ENCODE assay signal across 40 cellular contexts in genomic region chr15:75799190-75799589, GRCh38.
"Had no signal": no experiment of that assay in that cellular context is flagged by ENCODE, and none has a peak within 500 bp of the region (broad histone marks: within the 10 kb centered on the region; RNA-seq: fewer than 3 reads in every experiment).

No MANE protein-coding gene starts in this region.

- H3K27ac Mint-ChIP-seq: activated naive CD4-positive, alpha-beta T cell treated with anti-CD3 and anti-CD28 coated beads for 36 hours; activated naive CD4-positive, alpha-beta T cell treated with anti-CD3 and anti-CD28 coated beads, Interleukin-2, amount 10 ng/mL, durations not matched to agents 7 days and 5 days; activated naive CD4-positive, alpha-beta T cell treated with anti-CD3 and anti-CD28 coated beads, Interleukin-2, amount 50 U/mL, for 24 hours; activated naive CD4-positive, alpha-beta T cell treated with anti-CD3 and anti-CD28 coated beads, Interleukin-2, amount 50 U/mL, for 72 hours; activated naive CD8-positive, alpha-beta T cell; activated naive CD8-positive, alpha-beta T cell treated with anti-CD3 and anti-CD28 coated beads for 36 hours; activated naive CD8-positive, alpha-beta T cell treated with anti-CD3 and anti-CD28 coated beads, Interleukin-2, amount 10 ng/mL, durations not matched to agents 7 days and 5 days; activated naive CD8-positive, alpha-beta T cell treated with anti-CD3 and anti-CD28 coated beads, Interleukin-2, amount 50 U/mL, for 24 hours; activated T-cell treated with anti-CD3 and anti-CD28 coated beads, Interleukin-2, amount 50 U/mL, for 24 hours; activated T-cell treated with anti-CD3 and anti-CD28 coated beads, Interleukin-2, amount 50 U/mL, for 72 hours; activated T-helper 1 cell treated with anti-CD3 and anti-CD28 coated beads, Interleukin-12 subunit alpha, Interleukin-12 subunit beta, Interleukin-2, Interleukin-4 antibody, amounts not matched to agents 30 ng/mL and 10 ng/mL and 1 ng/mL, durations not matched to agents 14 hours and 24 hours and 36 hours; activated T-helper 17 cell treated with anti-CD3 and anti-CD28 coated beads, Interleukin-2, amount 50 U/mL, for 72 hours; activated T-helper 2 cell treated with anti-CD3 and anti-CD28 coated beads, Interferon-gamma antibody, Interleukin-2, Interleukin-4, amounts not matched to agents 10 μg/mL and 5 μg/mL and 100 μg/mL, durations not matched to agents 14 hours and 24 hours and 36 hours; brain had no signal

- ATAC-seq: activated naive CD4-positive, alpha-beta T cell treated with anti-CD3 and anti-CD28 coated beads, Interleukin-2, amount 50 U/mL, for 72 hours; activated naive CD8-positive, alpha-beta T cell treated with anti-CD3 and anti-CD28 coated beads, Interleukin-2, amount 50 U/mL, for 24 hours; activated T-cell treated with anti-CD3 and anti-CD28 coated beads, Interleukin-2, amount 50 U/mL, for 4 hours; activated T-cell treated with anti-CD3 and anti-CD28 coated beads, Interleukin-2, amount 50 U/mL, for 72 hours; activated T-helper 17 cell treated with anti-CD3 and anti-CD28 coated beads, Interleukin-2, amount 50 U/mL, for 72 hours; body of pancreas had no signal

- H3K4me1 ChIP-seq: breast epithelium had no signal

- H3K36me3 Mint-ChIP-seq: activated naive CD4-positive, alpha-beta T cell treated with anti-CD3 and anti-CD28 coated beads, Interleukin-2, amount 10 ng/mL, durations not matched to agents 7 days and 5 days; activated naive CD4-positive, alpha-beta T cell treated with anti-CD3 and anti-CD28 coated beads, Interleukin-2, amount 50 U/mL, for 24 hours; activated naive CD4-positive, alpha-beta T cell treated with anti-CD3 and anti-CD28 coated beads, Interleukin-2, amount 50 U/mL, for 72 hours; activated naive CD8-positive, alpha-beta T cell; activated naive CD8-positive, alpha-beta T cell treated with anti-CD3 and anti-CD28 coated beads for 36 hours; activated naive CD8-positive, alpha-beta T cell treated with anti-CD3 and anti-CD28 coated beads, Interleukin-2, amount 10 ng/mL, durations not matched to agents 7 days and 5 days; brain had no signal

- H3K36me3 ChIP-seq: adrenal gland, ascending aorta, brain microvascular endothelial cell, breast epithelium, cardiac muscle cell had no signal

- H3K9me3 Mint-ChIP-seq: activated naive CD4-positive, alpha-beta T cell treated with anti-CD3 and anti-CD28 coated beads for 36 hours; activated naive CD4-positive, alpha-beta T cell treated with anti-CD3 and anti-CD28 coated beads, Interleukin-2, amount 10 ng/mL, durations not matched to agents 7 days and 5 days; activated naive CD4-positive, alpha-beta T cell treated with anti-CD3 and anti-CD28 coated beads, Interleukin-2, amount 50 U/mL, for 24 hours; activated naive CD4-positive, alpha-beta T cell treated with anti-CD3 and anti-CD28 coated beads, Interleukin-2, amount 50 U/mL, for 72 hours; activated naive CD8-positive, alpha-beta T cell treated with anti-CD3 and anti-CD28 coated beads for 36 hours; activated naive CD8-positive, alpha-beta T cell treated with anti-CD3 and anti-CD28 coated beads, Interleukin-2, amount 10 ng/mL, durations not matched to agents 7 days and 5 days; activated naive CD8-positive, alpha-beta T cell treated with anti-CD3 and anti-CD28 coated beads, Interleukin-2, amount 50 U/mL, for 24 hours; activated T-cell treated with anti-CD3 and anti-CD28 coated beads, Interleukin-2, amount 50 U/mL, for 24 hours; activated T-cell treated with anti-CD3 and anti-CD28 coated beads, Interleukin-2, amount 50 U/mL, for 4 hours; activated T-cell treated with anti-CD3 and anti-CD28 coated beads, Interleukin-2, amount 50 U/mL, for 72 hours; activated T-helper 1 cell treated with anti-CD3 and anti-CD28 coated beads, Interleukin-12 subunit alpha, Interleukin-12 subunit beta, Interleukin-2, Interleukin-4 antibody, amounts not matched to agents 30 ng/mL and 10 ng/mL and 1 ng/mL, durations not matched to agents 14 hours and 24 hours and 36 hours; activated T-helper 17 cell treated with anti-CD3 and anti-CD28 coated beads, Interleukin-2, amount 50 U/mL, for 72 hours; activated T-helper 2 cell treated with anti-CD3 and anti-CD28 coated beads, Interferon-gamma antibody, Interleukin-2, Interleukin-4, amounts not matched to agents 10 μg/mL and 5 μg/mL and 100 μg/mL, durations not matched to agents 14 hours and 24 hours and 36 hours; brain; central memory CD8-positive, alpha-beta T cell had no signal

- H3K4me3 ChIP-seq: adrenal gland, ascending aorta, body of pancreas, breast epithelium, cardiac muscle cell had no signal

- H3K27me3 ChIP-seq: ascending aorta, body of pancreas, brain microvascular endothelial cell had no signal

- H3K27ac ChIP-seq: adrenal gland, ascending aorta, body of pancreas, brain microvascular endothelial cell, breast epithelium, cardiac muscle cell had no signal

- FAIRE-seq: astrocyte, bronchial epithelial cell had no signal

- DNase-seq: activated effector memory CD4-positive, alpha-beta T cell treated with anti-CD3 and anti-CD28 coated beads, Interleukin-2, amount 50 U/mL, for 16 hours; activated effector memory CD4-positive, alpha-beta T cell treated with Interleukin-2 at 50 U/mL for 16 hours; activated gamma-delta T cell; activated gamma-delta T cell treated with Interleukin-2 at 50 U/mL for 16 hours; activated naive CD4-positive, alpha-beta T cell; activated naive CD4-positive, alpha-beta T cell treated with anti-CD3 and anti-CD28 coated beads for 36 hours; activated naive CD4-positive, alpha-beta T cell treated with anti-CD3 and anti-CD28 coated beads, Interleukin-2, amount 10 ng/mL, durations not matched to agents 7 days and 5 days; activated naive CD4-positive, alpha-beta T cell treated with anti-CD3 and anti-CD28 coated beads, Interleukin-2, amount 50 U/mL, for 16 hours; activated naive CD4-positive, alpha-beta T cell treated with Interleukin-2 at 50 U/mL for 16 hours; activated naive CD8-positive, alpha-beta T cell treated with anti-CD3 and anti-CD28 coated beads for 36 hours; activated naive CD8-positive, alpha-beta T cell treated with anti-CD3 and anti-CD28 coated beads, Interleukin-2, amount 10 ng/mL, durations not matched to agents 7 days and 5 days; activated naive CD8-positive, alpha-beta T cell treated with anti-CD3 and anti-CD28 coated beads, Interleukin-2, amount 50 U/mL, for 24 hours; activated T-cell treated with anti-CD3 and anti-CD28 coated beads, Interleukin-2, amount 50 U/mL, for 1 hour; activated T-cell treated with anti-CD3 and anti-CD28 coated beads, Interleukin-2, amount 50 U/mL, for 24 hours; activated T-cell treated with anti-CD3 and anti-CD28 coated beads, Interleukin-2, amount 50 U/mL, for 4 hours; activated T-cell treated with anti-CD3 and anti-CD28 coated beads, Interleukin-2, amount 50 U/mL, for 48 hours; activated T-cell treated with anti-CD3 and anti-CD28 coated beads, Interleukin-2, amount 50 U/mL, for 72 hours; adrenal gland; amniotic stem cell; amygdala; anterior cingulate cortex; aorta; body of pancreas; brain microvascular endothelial cell; caudate nucleus; central memory CD4-positive, alpha-beta T cell; cerebellar nuclear complex had no signal

- H3K4me3 Mint-ChIP-seq: activated naive CD4-positive, alpha-beta T cell treated with anti-CD3 and anti-CD28 coated beads for 36 hours; activated naive CD4-positive, alpha-beta T cell treated with anti-CD3 and anti-CD28 coated beads, Interleukin-2, amount 10 ng/mL, durations not matched to agents 7 days and 5 days; activated naive CD4-positive, alpha-beta T cell treated with anti-CD3 and anti-CD28 coated beads, Interleukin-2, amount 50 U/mL, for 24 hours; activated naive CD8-positive, alpha-beta T cell; activated naive CD8-positive, alpha-beta T cell treated with anti-CD3 and anti-CD28 coated beads for 36 hours; activated naive CD8-positive, alpha-beta T cell treated with anti-CD3 and anti-CD28 coated beads, Interleukin-2, amount 10 ng/mL, durations not matched to agents 7 days and 5 days; activated naive CD8-positive, alpha-beta T cell treated with anti-CD3 and anti-CD28 coated beads, Interleukin-2, amount 50 U/mL, for 24 hours; activated T-cell treated with anti-CD3 and anti-CD28 coated beads, Interleukin-2, amount 50 U/mL, for 24 hours; activated T-cell treated with anti-CD3 and anti-CD28 coated beads, Interleukin-2, amount 50 U/mL, for 4 hours; activated T-cell treated with anti-CD3 and anti-CD28 coated beads, Interleukin-2, amount 50 U/mL, for 72 hours; activated T-helper 1 cell treated with anti-CD3 and anti-CD28 coated beads, Interleukin-12 subunit alpha, Interleukin-12 subunit beta, Interleukin-2, Interleukin-4 antibody, amounts not matched to agents 30 ng/mL and 10 ng/mL and 1 ng/mL, durations not matched to agents 14 hours and 24 hours and 36 hours; activated T-helper 17 cell treated with anti-CD3 and anti-CD28 coated beads, Interleukin-2, amount 50 U/mL, for 72 hours; brain; central memory CD8-positive, alpha-beta T cell had no signal

- H3K9me3 ChIP-seq: adrenal gland, ascending aorta, body of pancreas, breast epithelium had no signal
